ENCODE assay signal across 1 cellular context in genomic region chr14:58280954-58281787, GRCh38.
TF ChIP-seq lines count a peak whose summit lies in the region.

No MANE protein-coding gene starts in this region.

TF ChIP-seq in GM12878, 131 proteins besides CTCF, POLR2A, EP300 and RAD21 (continued from another document):
- no peak for TF ChIP-seq BCLAF1 (IDR thresholded peaks at IDR 0.05)
- TF ChIP-seq RELB (IDR thresholded peaks at IDR 0.05; ENCODE audit: low read depth), result peak; percentile 64; the same call in 1 of the 2 replicates
- TF ChIP-seq NFIC (IDR thresholded peaks at IDR 0.05; ENCODE audit: low read depth, low read length), result 0 out of 2 replicates have a peak, but pooled peaks have one; percentile 22
- TF ChIP-seq SIX5 (IDR thresholded peaks at IDR 0.05; ENCODE audit: low read depth, low read length, severe bottlenecking), result no peak
- TF ChIP-seq HCFC1 (IDR thresholded peaks at IDR 0.05; ENCODE audit: low read length), result no peak
